ENCODE assay signal across 31 cellular contexts in the genomic region with DNA sequence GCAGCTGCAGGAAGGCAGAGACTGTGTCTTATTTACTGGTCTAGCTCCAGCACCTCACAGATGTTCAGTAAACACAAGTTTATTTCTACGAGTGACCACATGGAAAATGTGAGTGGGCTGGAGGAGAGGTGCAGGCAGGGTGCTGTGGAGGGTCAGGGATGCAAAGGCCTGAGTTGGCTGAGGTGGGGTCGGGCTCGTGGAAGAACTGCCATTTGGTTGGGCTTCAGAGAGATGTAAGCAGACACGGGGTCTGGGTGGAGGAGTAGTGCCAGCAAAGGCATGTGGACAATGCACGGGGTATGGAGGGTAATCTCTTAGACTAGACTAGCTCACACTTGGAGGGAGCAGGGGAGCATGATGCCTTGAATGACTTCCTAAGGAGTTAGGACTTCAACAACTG.
DNase-seq lines count a peak whose midpoint lies in the region; ATAC-seq and TF ChIP-seq lines count a peak whose summit lies in the region.
"Had no signal": no experiment of that assay in that cellular context is flagged by ENCODE, and none has a peak within 500 bp of the region (broad histone marks: within the 10 kb centered on the region; RNA-seq: fewer than 3 reads in every experiment).

No MANE protein-coding gene starts in this region.

- TF ChIP-seq CTCF in left ventricle myocardium inferior (IDR thresholded peaks at IDR 0.05; ENCODE audit: borderline replicate concordance) (no peak), transverse colon (IDR thresholded peaks at IDR 0.05) (no peak), lower lobe of right lung (IDR thresholded peaks at IDR 0.05) (no peak)

- DNase-seq in left ventricle myocardium inferior (peak; percentile 5), right cardiac atrium (no peak), mesenteric fat pad (ENCODE audit: low spot score) (peak; percentile 26), transverse colon (peak; percentile 5), NOMO-1 treated with DMSO at 0.1 percent for 48 hours (lab: John Stamatoyannopoulos, UW; ENCODE audit: unreplicated experiment) (no peak), lower lobe of right lung (no peak)
- DNase-seq in activated CD8-positive, alpha-beta memory T cell treated with anti-CD3 and anti-CD28 coated beads, Interleukin-2, amount 50 U/mL, for 48 hours: peak; percentile 7
- DNase-seq in activated T-cell treated with anti-CD3 and anti-CD28 coated beads, Interleukin-2, amount 50 U/mL, for 4 hours: no peak
- DNase-seq: ACHN; activated CD4-positive, alpha-beta T cell treated with anti-CD3 and anti-CD28 coated beads, Interleukin-2, amount 50 U/mL, for 48 hours; activated naive CD4-positive, alpha-beta T cell; activated T-cell treated with anti-CD3 and anti-CD28 coated beads, Interleukin-2, amount 50 U/mL, for 1 hour; Caco-2; GOT3; midbrain; NCI-H1694 treated with DMSO at 0.1 percent for 48 hours; NCI-H2171 treated with DMSO at 0.1 percent for 48 hours; NCI-H524; NK-92 treated with Interleukin-12 subunit alpha and Interleukin-12 subunit beta, amount 100 ng/mL, for 24 hours; SIG-M5; substantia nigra; SW 1271; T1000 had no signal

- intact Hi-C loops in left ventricle myocardium inferior (cut with micrococcal nuclease): no loop called here
- intact Hi-C loops in right cardiac atrium (cut with DNase I): no loop called here
- intact Hi-C loops in transverse colon (cut with DNase I; ENCODE audit: low total_unique reads): no loop called here
- intact Hi-C loops in lower lobe of right lung (cut with DNase I): no loop called here

- no peak for TF ChIP-seq EP300 in transverse colon (IDR thresholded peaks at IDR 0.05; ENCODE audit: low read depth)

- no peaks in the 10 kb centered on the region for H3K4me1 ChIP-seq in left ventricle myocardium inferior
- H3K4me1 ChIP-seq in right cardiac atrium (ENCODE audit: control insufficient read depth, insufficient read depth, low read length): no peaks in the 10 kb centered on the region
- no peaks in the 10 kb centered on the region for H3K4me1 ChIP-seq in transverse colon
- H3K4me1 ChIP-seq in lower lobe of right lung: no peaks in the 10 kb centered on the region
- H3K4me1 ChIP-seq: BLaER1 treated with 17β-estradiol and CSF1 and Interleukin-3, amounts not matched to agents 10 nM and 100 nM; Caco-2; heart left ventricle; parathyroid adenoma; vagina had no signal

- H3K36me3 ChIP-seq in left ventricle myocardium inferior: no peaks in the 10 kb centered on the region
- no peaks in the 10 kb centered on the region for H3K36me3 ChIP-seq in transverse colon
- no peaks in the 10 kb centered on the region for H3K36me3 ChIP-seq in lower lobe of right lung
- H3K36me3 ChIP-seq: BLaER1 treated with 17β-estradiol and CSF1 and Interleukin-3, amounts not matched to agents 10 nM and 100 nM; heart left ventricle; vagina had no signal

- H3K27me3 Mint-ChIP-seq in activated T-cell treated with anti-CD3 and anti-CD28 coated beads, Interleukin-2, amount 50 U/mL, for 4 hours (ENCODE audit: low read depth): peaks cover 27% of the 10 kb centered on the region

- H3K36me3 Mint-ChIP-seq in activated T-cell treated with anti-CD3 and anti-CD28 coated beads, Interleukin-2, amount 50 U/mL, for 4 hours (ENCODE audit: insufficient read depth): no peaks in the 10 kb centered on the region

- in situ Hi-C loops in transverse colon (cut with MboI; ENCODE audit: low pct_ligation_motif_present in 1 of 4, low pct_unique_long_range_greater_than_20kb in 1 of 4, low sequenced_read_pairs in 3 of 4): no loop called here

- no peaks in the 10 kb centered on the region for H3K9me3 Mint-ChIP-seq in activated T-cell treated with anti-CD3 and anti-CD28 coated beads, Interleukin-2, amount 50 U/mL, for 4 hours

- H3K4me3 ChIP-seq in left ventricle myocardium inferior (no peak overlapping the region), right cardiac atrium (ENCODE audit: low read length) (no peak overlapping the region), transverse colon (no peak overlapping the region), lower lobe of right lung (no peak overlapping the region)
- H3K4me3 ChIP-seq: BLaER1 treated with 17β-estradiol and CSF1 and Interleukin-3, amounts not matched to agents 10 nM and 100 nM; dorsolateral prefrontal cortex; heart left ventricle; vagina had no signal

- 84% methylated on average over 5 of the region's 5 CpGs for WGBS in right cardiac atrium
- WGBS in transverse colon (ENCODE audit: low coverage in 1 of 2), 2 donors: 79 to 80% methylated on average over 2 to 5 of the region's 5 CpGs

- H3K27me3 ChIP-seq in left ventricle myocardium inferior (ENCODE audit: low read depth) (peaks cover 35% of the 10 kb centered on the region), right cardiac atrium (ENCODE audit: control insufficient read depth, insufficient read depth) (no peaks in the 10 kb centered on the region), transverse colon (no peaks in the 10 kb centered on the region), lower lobe of right lung (ENCODE audit: low read depth) (no peaks in the 10 kb centered on the region)
- H3K27me3 ChIP-seq: BLaER1 treated with 17β-estradiol and CSF1 and Interleukin-3, amounts not matched to agents 10 nM and 100 nM; vagina had no signal

- no peaks in the 10 kb centered on the region for H3K4me1 Mint-ChIP-seq in activated T-cell treated with anti-CD3 and anti-CD28 coated beads, Interleukin-2, amount 50 U/mL, for 4 hours (ENCODE audit: low read depth)

- H3K27ac ChIP-seq in left ventricle myocardium inferior (replicated peaks) (no peak overlapping the region), right cardiac atrium (ENCODE audit: low read length) (no peak overlapping the region), transverse colon (no peak overlapping the region), lower lobe of right lung (no peak overlapping the region)
- H3K27ac ChIP-seq: BLaER1 treated with 17β-estradiol and CSF1 and Interleukin-3, amounts not matched to agents 10 nM and 100 nM; dorsolateral prefrontal cortex; epithelial cell of prostate; heart left ventricle; KMS-11; parathyroid adenoma; vagina had no signal

- no peak overlapping the region for H3K4me3 Mint-ChIP-seq in activated T-cell treated with anti-CD3 and anti-CD28 coated beads, Interleukin-2, amount 50 U/mL, for 4 hours
- H3K4me3 Mint-ChIP-seq: nephron had no signal

- ATAC-seq in right cardiac atrium: no peak
- ATAC-seq in activated T-cell treated with anti-CD3 and anti-CD28 coated beads, Interleukin-2, amount 50 U/mL, for 4 hours: no peak
- no peak for ATAC-seq in lower lobe of right lung

- no peak for TF ChIP-seq POLR2A in transverse colon (IDR thresholded peaks at IDR 0.05)

- H3K9me3 ChIP-seq in left ventricle myocardium inferior (replicated peaks): no peaks in the 10 kb centered on the region
- no peaks in the 10 kb centered on the region for H3K9me3 ChIP-seq in right cardiac atrium (ENCODE audit: control insufficient read depth, low read length)
- no peaks in the 10 kb centered on the region for H3K9me3 ChIP-seq in transverse colon
- no peaks in the 10 kb centered on the region for H3K9me3 ChIP-seq in lower lobe of right lung
- H3K9me3 ChIP-seq: Caco-2, heart left ventricle, vagina had no signal

Comparison
In these comparisons a context has a peak if more than half of its experiments do, and no peak if none do; other contexts are left out.
1. DNase-seq: peak in left ventricle myocardium inferior (single experiment), activated CD8-positive, alpha-beta memory T cell treated with anti-CD3 and anti-CD28 coated beads, Interleukin-2, amount 50 U/mL, for 48 hours (single experiment), mesenteric fat pad (single experiment) and transverse colon (single experiment); none in right cardiac atrium (0 of 3), NOMO-1 treated with DMSO at 0.1 percent for 48 hours (single experiment), activated T-cell treated with anti-CD3 and anti-CD28 coated beads, Interleukin-2, amount 50 U/mL, for 4 hours (single experiment) and lower lobe of right lung (single experiment).